In the genomic region with DNA sequence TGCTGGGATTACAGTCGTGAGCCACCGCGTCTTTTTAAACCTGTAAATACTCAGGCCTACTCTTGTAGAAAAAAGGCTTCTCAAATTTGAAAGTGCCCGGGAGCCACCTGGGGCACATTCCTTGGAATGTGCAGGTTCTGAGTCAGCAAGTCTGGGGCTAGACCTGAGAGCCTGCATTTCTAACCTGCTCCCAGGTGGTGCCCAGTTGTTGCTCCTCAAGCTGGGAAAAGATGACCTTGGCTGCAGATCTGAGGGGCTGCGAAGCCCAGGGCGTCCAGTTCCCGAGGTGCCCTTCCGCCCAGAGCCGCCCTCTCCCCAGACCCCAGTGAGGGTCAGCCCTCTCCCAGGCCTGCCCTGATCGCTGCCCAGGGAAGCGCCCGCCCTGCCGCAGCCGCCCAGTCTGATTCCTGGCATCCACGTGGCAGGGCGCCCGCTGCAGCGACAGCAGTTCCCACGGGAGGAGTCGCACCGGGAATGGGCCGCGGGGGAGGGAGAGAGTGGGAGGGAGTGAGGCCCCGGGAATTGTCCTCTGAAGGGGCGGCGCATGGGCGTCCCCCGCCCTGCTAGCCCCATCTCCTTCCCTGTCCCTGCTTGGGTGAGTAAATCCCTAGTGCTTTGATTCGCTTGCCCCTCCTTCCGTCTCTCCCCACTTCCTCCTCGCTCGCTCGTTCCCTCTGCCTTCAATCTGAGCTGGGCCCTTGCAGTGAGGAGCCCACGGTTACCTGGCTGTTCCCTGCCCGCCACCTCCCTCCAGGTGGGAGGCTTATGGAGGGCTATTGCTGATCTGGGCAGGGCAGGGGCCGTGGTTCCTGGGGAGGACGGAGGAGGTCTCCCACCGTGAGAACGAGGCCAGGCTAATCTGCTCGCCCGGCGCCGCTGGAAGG, we compare ENCODE assay signal across 1 cellular context.
A peak's percentile ranks its signal among the peaks of the same experiment; 100 is the strongest.
TF ChIP-seq lines count a peak whose summit lies in the region.

No MANE protein-coding gene starts in this region.

TF ChIP-seq in HCT116, 20 proteins besides CTCF, POLR2A, EP300 and RAD21 (continued from another document):
- TF ChIP-seq, protein P1, sequence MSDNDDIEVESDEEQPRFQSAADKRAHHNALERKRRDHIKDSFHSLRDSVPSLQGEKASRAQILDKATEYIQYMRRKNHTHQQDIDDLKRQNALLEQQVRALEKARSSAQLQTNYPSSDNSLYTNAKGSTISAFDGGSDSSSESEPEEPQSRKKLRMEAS (IDR thresholded peaks at IDR 0.05): peak; percentile 97
- TF ChIP-seq, protein P2, sequence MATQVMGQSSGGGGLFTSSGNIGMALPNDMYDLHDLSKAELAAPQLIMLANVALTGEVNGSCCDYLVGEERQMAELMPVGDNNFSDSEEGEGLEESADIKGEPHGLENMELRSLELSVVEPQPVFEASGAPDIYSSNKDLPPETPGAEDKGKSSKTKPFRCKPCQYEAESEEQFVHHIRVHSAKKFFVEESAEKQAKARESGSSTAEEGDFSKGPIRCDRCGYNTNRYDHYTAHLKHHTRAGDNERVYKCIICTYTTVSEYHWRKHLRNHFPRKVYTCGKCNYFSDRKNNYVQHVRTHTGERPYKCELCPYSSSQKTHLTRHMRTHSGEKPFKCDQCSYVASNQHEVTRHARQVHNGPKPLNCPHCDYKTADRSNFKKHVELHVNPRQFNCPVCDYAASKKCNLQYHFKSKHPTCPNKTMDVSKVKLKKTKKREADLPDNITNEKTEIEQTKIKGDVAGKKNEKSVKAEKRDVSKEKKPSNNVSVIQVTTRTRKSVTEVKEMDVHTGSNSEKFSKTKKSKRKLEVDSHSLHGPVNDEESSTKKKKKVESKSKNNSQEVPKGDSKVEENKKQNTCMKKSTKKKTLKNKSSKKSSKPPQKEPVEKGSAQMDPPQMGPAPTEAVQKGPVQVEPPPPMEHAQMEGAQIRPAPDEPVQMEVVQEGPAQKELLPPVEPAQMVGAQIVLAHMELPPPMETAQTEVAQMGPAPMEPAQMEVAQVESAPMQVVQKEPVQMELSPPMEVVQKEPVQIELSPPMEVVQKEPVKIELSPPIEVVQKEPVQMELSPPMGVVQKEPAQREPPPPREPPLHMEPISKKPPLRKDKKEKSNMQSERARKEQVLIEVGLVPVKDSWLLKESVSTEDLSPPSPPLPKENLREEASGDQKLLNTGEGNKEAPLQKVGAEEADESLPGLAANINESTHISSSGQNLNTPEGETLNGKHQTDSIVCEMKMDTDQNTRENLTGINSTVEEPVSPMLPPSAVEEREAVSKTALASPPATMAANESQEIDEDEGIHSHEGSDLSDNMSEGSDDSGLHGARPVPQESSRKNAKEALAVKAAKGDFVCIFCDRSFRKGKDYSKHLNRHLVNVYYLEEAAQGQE (IDR thresholded peaks at IDR 0.05; ENCODE audit: low read depth): no peak
- TF ChIP-seq ZFX (IDR thresholded peaks at IDR 0.05) (peak; percentile 51), FOSL1 (IDR thresholded peaks at IDR 0.05; ENCODE audit: low read depth) (no peak; the same call in 1 of the 2 replicates)
